14 cellular contexts compared by ENCODE assay signal in the genomic region with DNA sequence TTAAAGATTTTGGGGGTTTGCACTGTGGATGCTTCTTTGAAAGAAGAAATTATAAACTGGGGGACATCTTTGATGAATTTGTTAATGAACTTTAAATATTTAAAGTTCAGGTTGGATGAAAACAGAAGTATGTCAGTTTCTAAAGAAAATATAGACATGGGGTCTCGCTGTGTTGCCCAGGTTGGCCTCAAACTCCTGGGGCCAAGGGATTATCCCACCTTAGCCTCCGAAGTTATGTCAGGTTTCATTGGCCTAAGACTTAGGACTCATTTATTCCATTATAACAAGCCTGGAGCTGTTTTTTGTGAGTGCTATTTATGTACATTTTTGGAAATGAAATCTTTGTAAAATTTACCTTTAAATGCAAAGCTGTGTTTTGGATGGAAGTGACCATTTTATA. TPM values are rescaled to one million over a fixed set of nuclear protein-coding genes. Genes with fewer than 3 reads are reported as not detected.
DNase-seq lines count a peak whose midpoint lies in the region; ATAC-seq and TF ChIP-seq lines count a peak whose summit lies in the region.
"Had no signal": no experiment of that assay in that cellular context is flagged by ENCODE, and none has a peak within 500 bp of the region (broad histone marks: within the 10 kb centered on the region; RNA-seq: fewer than 3 reads in every experiment).

No MANE protein-coding gene starts in this region.

- CTCF ChIA-PET in AG04450 (lab: Charles Lee) = interaction anchor here (2.1 kb wide), 1 partner anchor 563 kb away, joined by 4 read pairs; no protein-coding TSS in a partner anchor
- CTCF ChIA-PET in CD8-positive, alpha-beta memory T cell (lab: Charles Lee) = interaction anchor here (1.3 to 1.9 kb wide), 3 partner anchors 9 to 28 kb away, joined by 3 to 5 read pairs (median 3); no protein-coding TSS in a partner anchor

- POLR2A ChIA-PET in AG04450 (lab: Yijun Ruan, JAX) = no interaction called here
- POLR2A ChIA-PET in CD8-positive, alpha-beta memory T cell (lab: Charles Lee) = interaction anchor here (1.0 kb wide), 1 partner anchor 244 kb away, joined by 3 read pairs; no protein-coding TSS in a partner anchor

- peaks cover 13% of the 10 kb centered on the region for H3K4me1 ChIP-seq in CD8-positive, alpha-beta memory T cell (ENCODE audit: insufficient read depth, low read length)
- peaks cover 18% of the 10 kb centered on the region for H3K4me1 ChIP-seq in hepatocyte (ENCODE audit: insufficient read depth)

- intact Hi-C loops in activated T-helper 2 cell treated with anti-CD3 and anti-CD28 coated beads, Interferon-gamma antibody, Interleukin-2, Interleukin-4, amounts not matched to agents 10 μg/mL and 5 μg/mL and 100 μg/mL, durations not matched to agents 14 hours and 24 hours and 36 hours (cut with micrococcal nuclease) = loop anchor here (2.0 to 5.0 kb wide), 4 partner anchors 13 to 231 kb away; a partner anchor contains a TSS

- peak overlapping the region in 6 of 7 donors; percentile 3 to 56 (median 30) for H3K4me3 Mint-ChIP-seq in CD8-positive, alpha-beta memory T cell
- H3K4me3 Mint-ChIP-seq in activated T-helper 2 cell treated with anti-CD3 and anti-CD28 coated beads, Interferon-gamma antibody, Interleukin-2, Interleukin-4, amounts not matched to agents 10 μg/mL and 5 μg/mL and 100 μg/mL, durations not matched to agents 14 hours and 24 hours and 36 hours (ENCODE audit: low read depth) = peak overlapping the region; percentile 57

- H4K20me1 ChIP-seq in hepatocyte (ENCODE audit: insufficient read depth, poor library complexity, severe bottlenecking) = peaks cover 8% of the 10 kb centered on the region

- peak overlapping the region; percentile 82 for H3K4me2 ChIP-seq in hepatocyte

- H3K36me3 Mint-ChIP-seq in CD8-positive, alpha-beta memory T cell = peaks cover 0 to 10% (median 2%) of the 10 kb centered on the region in 3 donors
- peaks cover 2% of the 10 kb centered on the region for H3K36me3 Mint-ChIP-seq in activated T-helper 2 cell treated with anti-CD3 and anti-CD28 coated beads, Interferon-gamma antibody, Interleukin-2, Interleukin-4, amounts not matched to agents 10 μg/mL and 5 μg/mL and 100 μg/mL, durations not matched to agents 14 hours and 24 hours and 36 hours (ENCODE audit: low read depth)

- DNase-seq in AG04450 (ENCODE audit: low read depth, low spot score) = no peak
- no peak for DNase-seq in CD8-positive, alpha-beta memory T cell
- no peak for DNase-seq in activated T-helper 2 cell treated with anti-CD3 and anti-CD28 coated beads, Interferon-gamma antibody, Interleukin-2, Interleukin-4, amounts not matched to agents 10 μg/mL and 5 μg/mL and 100 μg/mL, durations not matched to agents 14 hours and 24 hours and 36 hours (ENCODE audit: low spot score)
- DNase-seq in hepatocyte (ENCODE audit: low spot score) = no peak
- no peak for DNase-seq in C1 segment of cervical spinal cord (lab: John Stamatoyannopoulos, UW)
- DNase-seq in DMS53 treated with DMSO at 0.1 percent for 48 hours (lab: John Stamatoyannopoulos, UW; ENCODE audit: unreplicated experiment) = no peak
- DNase-seq in AG20443 (ENCODE audit: low spot score) = no peak
- DNase-seq: effector memory CD8-positive, alpha-beta T cell; hippocampal formation; NCI-H1417; NCI-H526 treated with DMSO at 0.1 percent for 48 hours; posterior cingulate gyrus; stimulated activated CD4-positive, alpha-beta T cell treated with anti-CD3 and anti-CD28 coated beads, Interleukin-2, amount 100 ng/mL, for 48 hours had no signal

- no peaks in the 10 kb centered on the region for H3K9me3 Mint-ChIP-seq in CD8-positive, alpha-beta memory T cell
- H3K9me3 Mint-ChIP-seq in activated T-helper 2 cell treated with anti-CD3 and anti-CD28 coated beads, Interferon-gamma antibody, Interleukin-2, Interleukin-4, amounts not matched to agents 10 μg/mL and 5 μg/mL and 100 μg/mL, durations not matched to agents 14 hours and 24 hours and 36 hours = no peaks in the 10 kb centered on the region
- H3K9me3 Mint-ChIP-seq: effector memory CD8-positive, alpha-beta T cell had no signal

- H3K79me2 ChIP-seq in hepatocyte = peaks cover 66% of the 10 kb centered on the region

- H3K4me3 ChIP-seq in AG04450 (ENCODE audit: low read depth, low read length) (peak overlapping the region; percentile 85), hepatocyte (peak overlapping the region; percentile 40)
- no peak overlapping the region for H3K4me3 ChIP-seq in CD8-positive, alpha-beta memory T cell (ENCODE audit: low read length)

- peak overlapping the region in 4 of 8 donors; percentile 0 to 73 (median 6) for H3K27ac Mint-ChIP-seq in CD8-positive, alpha-beta memory T cell
- H3K27ac Mint-ChIP-seq in activated T-helper 2 cell treated with anti-CD3 and anti-CD28 coated beads, Interferon-gamma antibody, Interleukin-2, Interleukin-4, amounts not matched to agents 10 μg/mL and 5 μg/mL and 100 μg/mL, durations not matched to agents 14 hours and 24 hours and 36 hours = no peak overlapping the region

- TF ChIP-seq CTCF in AG04450 (IDR thresholded peaks at IDR 0.05; ENCODE audit: low read depth, low read length) (no peak), hepatocyte (IDR thresholded peaks at IDR 0.05; ENCODE audit: poor library complexity) (no peak)

- H3K9me2 ChIP-seq in hepatocyte (replicated peaks; ENCODE audit: insufficient read depth) = no peaks in the 10 kb centered on the region

- peaks cover 36 to 55% (median 45%) of the 10 kb centered on the region in 3 donors for H3K4me1 Mint-ChIP-seq in CD8-positive, alpha-beta memory T cell
- H3K4me1 Mint-ChIP-seq in activated T-helper 2 cell treated with anti-CD3 and anti-CD28 coated beads, Interferon-gamma antibody, Interleukin-2, Interleukin-4, amounts not matched to agents 10 μg/mL and 5 μg/mL and 100 μg/mL, durations not matched to agents 14 hours and 24 hours and 36 hours (ENCODE audit: low read depth) = peaks cover 34% of the 10 kb centered on the region

- no peaks in the 10 kb centered on the region for H3K9me3 ChIP-seq in AG04450 (ENCODE audit: control insufficient read depth, insufficient read depth, low read length)
- H3K9me3 ChIP-seq in CD8-positive, alpha-beta memory T cell (ENCODE audit: low read length) = no peaks in the 10 kb centered on the region
- no peaks in the 10 kb centered on the region for H3K9me3 ChIP-seq in hepatocyte (ENCODE audit: low read depth)

- H3K27ac ChIP-seq in AG04450 (ENCODE audit: low read depth, low read length) (no peak overlapping the region), hepatocyte (no peak overlapping the region)
- H3K27ac ChIP-seq in CD8-positive, alpha-beta memory T cell (ENCODE audit: low read depth, low read length) = no peak overlapping the region

- H3K27me3 Mint-ChIP-seq in CD8-positive, alpha-beta memory T cell = no peaks in the 10 kb centered on the region
- no peaks in the 10 kb centered on the region for H3K27me3 Mint-ChIP-seq in activated T-helper 2 cell treated with anti-CD3 and anti-CD28 coated beads, Interferon-gamma antibody, Interleukin-2, Interleukin-4, amounts not matched to agents 10 μg/mL and 5 μg/mL and 100 μg/mL, durations not matched to agents 14 hours and 24 hours and 36 hours (ENCODE audit: low read depth)
- H3K27me3 Mint-ChIP-seq: effector memory CD8-positive, alpha-beta T cell had no signal

- WGBS in hepatocyte (ENCODE audit: low lambda C conversion rate, missing lambda C conversion rate) = 77% methylated on average over 2 of the region's 2 CpGs

- no peak for ATAC-seq in HG03565 (IDR thresholded peaks at IDR 0.05; ENCODE audit: unreplicated experiment)
- ATAC-seq: effector memory CD8-positive, alpha-beta T cell had no signal

- no peaks in the 10 kb centered on the region for H3K36me3 ChIP-seq in CD8-positive, alpha-beta memory T cell (ENCODE audit: insufficient read depth, low read length)
- H3K36me3 ChIP-seq in hepatocyte (replicated peaks; ENCODE audit: insufficient read depth, low read depth) = no peaks in the 10 kb centered on the region

- H3K27me3 ChIP-seq in AG04450 (ENCODE audit: control insufficient read depth, insufficient read depth, low read length) (no peaks in the 10 kb centered on the region), hepatocyte (no peaks in the 10 kb centered on the region)
- H3K27me3 ChIP-seq in CD8-positive, alpha-beta memory T cell (ENCODE audit: insufficient read depth, low read length, poor library complexity, severe bottlenecking) = no peaks in the 10 kb centered on the region

- H2AFZ ChIP-seq in hepatocyte = no peak overlapping the region

RNA-seq across cellular contexts. Expression of a gene that starts 2.5 kb away (rescaled TPM):
- polyA plus RNA-seq in AG04450 (2011; rRNA removed) (23.2 and 30.7 TPM in 2 replicates), hepatocyte (9.9 and 10.1 TPM in 2 replicates)
- polyA minus RNA-seq in AG04450 (2011; rRNA and poly(A)+ RNA removed) = 35.1 and 37.3 TPM in 2 replicates
- total RNA-seq in CD8-positive, alpha-beta memory T cell = 10 to 100 TPM; 29.8 to 35.1 TPM
- 3.9 TPM for polyA plus RNA-seq in CD8-positive, alpha-beta memory T cell
- 30.9 and 32.9 TPM in 2 replicates for total RNA-seq in activated T-helper 2 cell treated with anti-CD3 and anti-CD28 coated beads, Interferon-gamma antibody, Interleukin-2, Interleukin-4, amounts not matched to agents 10 μg/mL and 5 μg/mL and 100 μg/mL, durations not matched to agents 14 hours and 24 hours and 36 hours
- total RNA-seq in hepatocyte = 41.8 and 46.6 TPM in 2 replicates
